1 cellular context compared by ENCODE assay signal in the genomic region with DNA sequence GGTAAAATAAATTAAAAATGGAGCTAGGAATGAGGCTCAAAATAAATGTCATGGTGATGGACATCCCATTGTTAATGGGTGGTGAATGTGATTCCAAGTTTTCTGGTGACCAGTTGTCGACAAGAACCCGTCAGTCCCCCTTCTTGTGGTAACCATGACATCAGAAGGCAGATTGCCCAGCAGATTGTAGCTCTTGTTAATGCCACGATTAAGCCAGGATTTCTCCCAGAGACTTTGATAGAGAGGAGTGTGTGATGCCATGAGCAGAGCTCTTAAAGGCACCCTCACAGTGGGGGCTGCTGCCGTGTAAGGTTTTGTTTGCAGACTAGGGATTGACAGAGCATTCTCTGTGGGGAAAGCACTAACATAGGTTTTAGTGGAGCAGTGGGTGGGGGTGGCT.
TF ChIP-seq lines count a peak whose summit lies in the region.

No MANE protein-coding gene starts in this region.

TF ChIP-seq in GM23338, 12 proteins besides CTCF, POLR2A, EP300 and RAD21 (continued from another document):
- TF ChIP-seq, protein P1, sequence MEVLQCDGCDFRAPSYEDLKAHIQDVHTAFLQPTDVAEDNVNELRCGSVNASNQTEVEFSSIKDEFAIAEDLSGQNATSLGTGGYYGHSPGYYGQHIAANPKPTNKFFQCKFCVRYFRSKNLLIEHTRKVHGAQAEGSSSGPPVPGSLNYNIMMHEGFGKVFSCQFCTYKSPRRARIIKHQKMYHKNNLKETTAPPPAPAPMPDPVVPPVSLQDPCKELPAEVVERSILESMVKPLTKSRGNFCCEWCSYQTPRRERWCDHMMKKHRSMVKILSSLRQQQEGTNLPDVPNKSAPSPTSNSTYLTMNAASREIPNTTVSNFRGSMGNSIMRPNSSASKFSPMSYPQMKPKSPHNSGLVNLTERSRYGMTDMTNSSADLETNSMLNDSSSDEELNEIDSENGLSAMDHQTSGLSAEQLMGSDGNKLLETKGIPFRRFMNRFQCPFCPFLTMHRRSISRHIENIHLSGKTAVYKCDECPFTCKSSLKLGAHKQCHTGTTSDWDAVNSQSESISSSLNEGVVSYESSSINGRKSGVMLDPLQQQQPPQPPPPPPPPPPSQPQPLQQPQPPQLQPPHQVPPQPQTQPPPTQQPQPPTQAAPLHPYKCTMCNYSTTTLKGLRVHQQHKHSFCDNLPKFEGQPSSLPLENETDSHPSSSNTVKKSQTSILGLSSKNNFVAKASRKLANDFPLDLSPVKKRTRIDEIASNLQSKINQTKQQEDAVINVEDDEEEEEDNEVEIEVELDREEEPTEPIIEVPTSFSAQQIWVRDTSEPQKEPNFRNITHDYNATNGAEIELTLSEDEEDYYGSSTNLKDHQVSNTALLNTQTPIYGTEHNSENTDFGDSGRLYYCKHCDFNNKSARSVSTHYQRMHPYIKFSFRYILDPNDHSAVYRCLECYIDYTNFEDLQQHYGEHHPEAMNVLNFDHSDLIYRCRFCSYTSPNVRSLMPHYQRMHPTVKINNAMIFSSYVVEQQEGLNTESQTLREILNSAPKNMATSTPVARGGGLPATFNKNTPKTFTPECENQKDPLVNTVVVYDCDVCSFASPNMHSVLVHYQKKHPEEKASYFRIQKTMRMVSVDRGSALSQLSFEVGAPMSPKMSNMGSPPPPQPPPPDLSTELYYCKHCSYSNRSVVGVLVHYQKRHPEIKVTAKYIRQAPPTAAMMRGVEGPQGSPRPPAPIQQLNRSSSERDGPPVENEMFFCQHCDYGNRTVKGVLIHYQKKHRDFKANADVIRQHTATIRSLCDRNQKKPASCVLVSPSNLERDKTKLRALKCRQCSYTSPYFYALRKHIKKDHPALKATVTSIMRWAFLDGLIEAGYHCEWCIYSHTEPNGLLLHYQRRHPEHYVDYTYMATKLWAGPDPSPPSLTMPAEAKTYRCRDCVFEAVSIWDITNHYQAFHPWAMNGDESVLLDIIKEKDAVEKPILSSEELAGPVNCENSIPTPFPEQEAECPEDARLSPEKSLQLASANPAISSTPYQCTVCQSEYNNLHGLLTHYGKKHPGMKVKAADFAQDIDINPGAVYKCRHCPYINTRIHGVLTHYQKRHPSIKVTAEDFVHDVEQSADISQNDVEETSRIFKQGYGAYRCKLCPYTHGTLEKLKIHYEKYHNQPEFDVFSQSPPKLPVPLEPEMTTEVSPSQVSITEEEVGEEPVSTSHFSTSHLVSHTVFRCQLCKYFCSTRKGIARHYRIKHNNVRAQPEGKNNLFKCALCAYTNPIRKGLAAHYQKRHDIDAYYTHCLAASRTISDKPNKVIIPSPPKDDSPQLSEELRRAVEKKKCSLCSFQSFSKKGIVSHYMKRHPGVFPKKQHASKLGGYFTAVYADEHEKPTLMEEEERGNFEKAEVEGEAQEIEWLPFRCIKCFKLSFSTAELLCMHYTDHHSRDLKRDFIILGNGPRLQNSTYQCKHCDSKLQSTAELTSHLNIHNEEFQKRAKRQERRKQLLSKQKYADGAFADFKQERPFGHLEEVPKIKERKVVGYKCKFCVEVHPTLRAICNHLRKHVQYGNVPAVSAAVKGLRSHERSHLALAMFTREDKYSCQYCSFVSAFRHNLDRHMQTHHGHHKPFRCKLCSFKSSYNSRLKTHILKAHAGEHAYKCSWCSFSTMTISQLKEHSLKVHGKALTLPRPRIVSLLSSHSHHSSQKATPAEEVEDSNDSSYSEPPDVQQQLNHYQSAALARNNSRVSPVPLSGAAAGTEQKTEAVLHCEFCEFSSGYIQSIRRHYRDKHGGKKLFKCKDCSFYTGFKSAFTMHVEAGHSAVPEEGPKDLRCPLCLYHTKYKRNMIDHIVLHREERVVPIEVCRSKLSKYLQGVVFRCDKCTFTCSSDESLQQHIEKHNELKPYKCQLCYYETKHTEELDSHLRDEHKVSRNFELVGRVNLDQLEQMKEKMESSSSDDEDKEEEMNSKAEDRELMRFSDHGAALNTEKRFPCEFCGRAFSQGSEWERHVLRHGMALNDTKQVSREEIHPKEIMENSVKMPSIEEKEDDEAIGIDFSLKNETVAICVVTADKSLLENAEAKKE (CRISPR knock-in tag; IDR thresholded peaks at IDR 0.05): no peak
- no peak for TF ChIP-seq CREB1 (CRISPR knock-in tag; IDR thresholded peaks at IDR 0.05; ENCODE audit: low read depth)
- no peak for TF ChIP-seq EZH2phosphoT487 (IDR thresholded peaks at IDR 0.05; ENCODE audit: unreplicated experiment)
- TF ChIP-seq, protein P2, sequence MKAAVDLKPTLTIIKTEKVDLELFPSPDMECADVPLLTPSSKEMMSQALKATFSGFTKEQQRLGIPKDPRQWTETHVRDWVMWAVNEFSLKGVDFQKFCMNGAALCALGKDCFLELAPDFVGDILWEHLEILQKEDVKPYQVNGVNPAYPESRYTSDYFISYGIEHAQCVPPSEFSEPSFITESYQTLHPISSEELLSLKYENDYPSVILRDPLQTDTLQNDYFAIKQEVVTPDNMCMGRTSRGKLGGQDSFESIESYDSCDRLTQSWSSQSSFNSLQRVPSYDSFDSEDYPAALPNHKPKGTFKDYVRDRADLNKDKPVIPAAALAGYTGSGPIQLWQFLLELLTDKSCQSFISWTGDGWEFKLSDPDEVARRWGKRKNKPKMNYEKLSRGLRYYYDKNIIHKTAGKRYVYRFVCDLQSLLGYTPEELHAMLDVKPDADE (IDR thresholded peaks at IDR 0.05): no peak
- no peak for TF ChIP-seq JUNB (IDR thresholded peaks at IDR 0.05; ENCODE audit: unreplicated experiment)
- no peak for TF ChIP-seq ZNF331 (CRISPR knock-in tag; IDR thresholded peaks at IDR 0.05; ENCODE audit: low read depth)
- TF ChIP-seq ZNF114 (CRISPR knock-in tag; IDR thresholded peaks at IDR 0.05): no peak
- no peak for TF ChIP-seq STAT1 (IDR thresholded peaks at IDR 0.05; ENCODE audit: unreplicated experiment)
